31 cellular contexts compared by ENCODE assay signal in the genomic region with DNA sequence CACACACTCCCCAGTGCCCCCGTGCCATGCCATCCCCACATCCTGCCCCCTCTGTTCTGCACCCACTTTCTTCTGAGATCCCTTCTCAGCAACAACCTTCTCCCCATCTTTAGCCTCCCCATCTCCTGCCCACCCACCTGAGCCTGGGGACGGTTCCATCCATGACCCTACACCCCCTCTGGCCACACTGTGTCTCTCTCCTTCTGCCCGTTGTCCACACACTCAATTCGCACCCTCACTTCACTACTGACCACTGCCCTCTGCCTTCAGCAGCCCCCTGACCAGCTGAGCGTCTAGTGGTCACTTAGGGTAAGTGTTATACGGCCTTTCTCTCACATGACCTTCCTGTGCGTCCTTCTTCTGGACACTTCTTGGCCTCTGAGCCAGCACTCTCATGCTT. TPM values are rescaled to one million over a fixed set of nuclear protein-coding genes. Genes with fewer than 3 reads are reported as not detected.
A peak's percentile ranks its signal among the peaks of the same experiment; 100 is the strongest.
DNase-seq lines count a peak whose midpoint lies in the region; ATAC-seq and TF ChIP-seq lines count a peak whose summit lies in the region.
"Had no signal": no experiment of that assay in that cellular context is flagged by ENCODE, and none has a peak within 500 bp of the region (broad histone marks: within the 10 kb centered on the region; RNA-seq: fewer than 3 reads in every experiment).

No MANE protein-coding gene starts in this region.

- H3K4me1 Mint-ChIP-seq in CD8-positive, alpha-beta T cell (ENCODE audit: low read depth) = peaks cover 21% of the 10 kb centered on the region
- H3K4me1 Mint-ChIP-seq: activated T-helper 17 cell treated with anti-CD3 and anti-CD28 coated beads, Interleukin-2, amount 50 U/mL, for 72 hours had no signal

- no peak for ATAC-seq in CD8-positive, alpha-beta T cell
- no peak for ATAC-seq in HG03039 (IDR thresholded peaks at IDR 0.05; ENCODE audit: unreplicated experiment)
- ATAC-seq: activated CD4-positive, CD25-positive, alpha-beta regulatory T cell treated with anti-CD3 and anti-CD28 coated beads, Interleukin-2, amount 50 U/mL, for 24 hours; activated T-helper 17 cell treated with anti-CD3 and anti-CD28 coated beads, Interleukin-2, amount 50 U/mL, for 72 hours; gastroesophageal sphincter; naive thymus-derived CD4-positive, alpha-beta T cell; T-cell had no signal

- peaks cover 3 to 70% (median 44%) of the 10 kb centered on the region in 11 experiments; a peak in 16 of 22 replicates for H4K20me1 ChIP-seq in BLaER1 treated with 17β-estradiol and CSF1 and Interleukin-3, amounts not matched to agents 10 nM and 100 nM
- peaks cover 7% of the 10 kb centered on the region for H4K20me1 ChIP-seq in osteoblast (ENCODE audit: insufficient read depth, low read length)

- H3K4me3 ChIP-seq in BLaER1 treated with 17β-estradiol and CSF1 and Interleukin-3, amounts not matched to agents 10 nM and 100 nM = no peak overlapping the region
- H3K4me3 ChIP-seq in NT2/D1 (ENCODE audit: insufficient read length, low read depth) (no peak overlapping the region), esophagus squamous epithelium (no peak overlapping the region), osteoblast (ENCODE audit: insufficient read depth, low read length) (no peak overlapping the region)
- H3K4me3 ChIP-seq in CD8-positive, alpha-beta T cell (ENCODE audit: low read depth, low read length) = no peak overlapping the region
- H3K4me3 ChIP-seq: cardiac muscle cell, gastroesophageal sphincter, left lung, Peyer's patch, SJSA1, smooth muscle cell, upper lobe of left lung had no signal

- DNase-seq in NT2/D1 (ENCODE audit: low read depth, low spot score) = no peak
- no peak for DNase-seq in esophagus squamous epithelium (lab: John Stamatoyannopoulos, UW)
- DNase-seq in osteoblast (ENCODE audit: insufficient read length, low spot score, missing footprints) = peak; percentile 62
- DNase-seq in CD8-positive, alpha-beta T cell = no peak
- no peak for DNase-seq in Ammon's horn (ENCODE audit: low spot score)
- no peak for DNase-seq in central memory CD4-positive, alpha-beta T cell
- DNase-seq: activated CD4-positive, alpha-beta memory T cell treated with anti-CD3 and anti-CD28 coated beads, Interleukin-2, amount 10 ng/mL, durations not matched to agents 7 days and 5 days; anterior cingulate cortex; cortex of kidney; HFFc6; IMR-90; naive thymus-derived CD4-positive, alpha-beta T cell; NCI-H1092 treated with DMSO at 0.1 percent for 48 hours; NCI-H187; NCI-H524 treated with DMSO at 0.1 percent for 48 hours; Peyer's patch; stimulated activated CD4-positive, alpha-beta T cell treated with anti-CD3 and anti-CD28 coated beads, Interleukin-2, amount 100 ng/mL, for 24 hours; substantia nigra; T-cell; upper lobe of left lung had no signal

- no peaks in the 10 kb centered on the region for H3K9me3 ChIP-seq in BLaER1 treated with 17β-estradiol and CSF1 and Interleukin-3, amounts not matched to agents 10 nM and 100 nM (replicated peaks in 1 of 11)
- no peaks in the 10 kb centered on the region for H3K9me3 ChIP-seq in NT2/D1 (ENCODE audit: insufficient read depth, low read length)
- no peaks in the 10 kb centered on the region for H3K9me3 ChIP-seq in esophagus squamous epithelium
- H3K9me3 ChIP-seq in osteoblast (ENCODE audit: low read depth, low read length) = no peaks in the 10 kb centered on the region
- no peaks in the 10 kb centered on the region for H3K9me3 ChIP-seq in CD8-positive, alpha-beta T cell (ENCODE audit: low read length)
- H3K9me3 ChIP-seq: gastroesophageal sphincter, left lung, Peyer's patch, upper lobe of left lung had no signal

- peak overlapping the region in 3 of 11 experiments; percentile 15 to 52 (median 44); a peak in 3 of 22 replicates for H3K9ac ChIP-seq in BLaER1 treated with 17β-estradiol and CSF1 and Interleukin-3, amounts not matched to agents 10 nM and 100 nM
- peak overlapping the region; percentile 29 for H3K9ac ChIP-seq in NT2/D1 (ENCODE audit: insufficient read length, low read depth)

- CTCF ChIA-PET in CD8-positive, alpha-beta T cell (lab: Charles Lee) = no interaction called here

- H3K9me3 Mint-ChIP-seq in CD8-positive, alpha-beta T cell = no peaks in the 10 kb centered on the region
- H3K9me3 Mint-ChIP-seq: activated CD4-positive, alpha-beta memory T cell treated with anti-CD3 and anti-CD28 coated beads, Interleukin-2, amount 10 ng/mL, durations not matched to agents 7 days and 5 days; activated naive CD4-positive, alpha-beta T cell treated with anti-CD3 and anti-CD28 coated beads, Interleukin-2, amount 50 U/mL, for 24 hours; activated T-helper 17 cell treated with anti-CD3 and anti-CD28 coated beads, Interleukin-2, amount 50 U/mL, for 72 hours; HFFc6; mesothelial cell of epicardium; naive thymus-derived CD4-positive, alpha-beta T cell; T-cell had no signal

- POLR2A ChIA-PET in CD8-positive, alpha-beta T cell (lab: Charles Lee) = no interaction called here

- intact Hi-C loops in esophagus squamous epithelium (cut with DNase I) = no loop called here
- intact Hi-C loops in CD8-positive, alpha-beta T cell (cut with DNase I, micrococcal nuclease) = loop anchor here in 1 of 2 experiments (5.0 kb wide), 1 partner anchor 166 kb away; no protein-coding TSS in a partner anchor

- H3K4me2 ChIP-seq in BLaER1 treated with 17β-estradiol and CSF1 and Interleukin-3, amounts not matched to agents 10 nM and 100 nM = peak overlapping the region in 9 of 11 experiments; percentile 69 to 100 (median 99); a peak in 15 of 22 replicates
- H3K4me2 ChIP-seq in osteoblast (ENCODE audit: insufficient read depth, low read length) = no peak overlapping the region
- H3K4me2 ChIP-seq: smooth muscle cell had no signal

- H3K36me3 Mint-ChIP-seq in CD8-positive, alpha-beta T cell = no peaks in the 10 kb centered on the region
- H3K36me3 Mint-ChIP-seq: activated naive CD4-positive, alpha-beta T cell treated with anti-CD3 and anti-CD28 coated beads, Interleukin-2, amount 50 U/mL, for 24 hours; T-cell had no signal

- H3K4me1 ChIP-seq in BLaER1 treated with 17β-estradiol and CSF1 and Interleukin-3, amounts not matched to agents 10 nM and 100 nM = peaks cover 64 to 68% (median 65%) of the 10 kb centered on the region in 10 experiments
- H3K4me1 ChIP-seq in NT2/D1 (ENCODE audit: insufficient read depth, insufficient read length) = peaks cover 12% of the 10 kb centered on the region
- peaks cover 37 to 78% (median 48%) of the 10 kb centered on the region in 3 donors for H3K4me1 ChIP-seq in esophagus squamous epithelium
- peaks cover 6% of the 10 kb centered on the region for H3K4me1 ChIP-seq in osteoblast (ENCODE audit: insufficient read depth, low read length)
- peaks cover 20% of the 10 kb centered on the region for H3K4me1 ChIP-seq in CD8-positive, alpha-beta T cell (ENCODE audit: insufficient read depth, low read length)

- H3K4me3 Mint-ChIP-seq in CD8-positive, alpha-beta T cell = no peak overlapping the region
- H3K4me3 Mint-ChIP-seq: activated CD4-positive, alpha-beta memory T cell treated with anti-CD3 and anti-CD28 coated beads, Interleukin-2, amount 10 ng/mL, durations not matched to agents 7 days and 5 days; activated naive CD4-positive, alpha-beta T cell treated with anti-CD3 and anti-CD28 coated beads, Interleukin-2, amount 50 U/mL, for 24 hours; activated T-helper 17 cell treated with anti-CD3 and anti-CD28 coated beads, Interleukin-2, amount 50 U/mL, for 72 hours; HFFc6; mesothelial cell of epicardium; T-cell had no signal

- H2AFZ ChIP-seq in osteoblast (ENCODE audit: low read length) = no peak overlapping the region

- WGBS in esophagus squamous epithelium, 2 donors = 81 to 92% methylated on average over 6 to 7 of the region's 7 CpGs

- H3K79me2 ChIP-seq in osteoblast (ENCODE audit: insufficient read depth, low read length) = no peaks in the 10 kb centered on the region

- H3K27ac Mint-ChIP-seq in CD8-positive, alpha-beta T cell = no peak overlapping the region
- H3K27ac Mint-ChIP-seq: activated CD4-positive, alpha-beta memory T cell treated with anti-CD3 and anti-CD28 coated beads, Interleukin-2, amount 10 ng/mL, durations not matched to agents 7 days and 5 days; activated naive CD4-positive, alpha-beta T cell treated with anti-CD3 and anti-CD28 coated beads, Interleukin-2, amount 50 U/mL, for 24 hours; activated T-helper 17 cell treated with anti-CD3 and anti-CD28 coated beads, Interleukin-2, amount 50 U/mL, for 72 hours; HFFc6; mesothelial cell of epicardium; T-cell had no signal

- H3K27me3 ChIP-seq in BLaER1 treated with 17β-estradiol and CSF1 and Interleukin-3, amounts not matched to agents 10 nM and 100 nM = no peaks in the 10 kb centered on the region
- H3K27me3 ChIP-seq in NT2/D1 (ENCODE audit: insufficient read depth, insufficient read length) (peaks cover 52% of the 10 kb centered on the region), esophagus squamous epithelium (peaks cover 0 to 43% (median 0%) of the 10 kb centered on the region in 4 donors), osteoblast (ENCODE audit: insufficient read depth, low read length) (peaks cover 43% of the 10 kb centered on the region)
- H3K27me3 ChIP-seq in CD8-positive, alpha-beta T cell (ENCODE audit: insufficient read depth, low read length) = no peaks in the 10 kb centered on the region
- H3K27me3 ChIP-seq: Peyer's patch, upper lobe of left lung had no signal

- H3K36me3 ChIP-seq in BLaER1 treated with 17β-estradiol and CSF1 and Interleukin-3, amounts not matched to agents 10 nM and 100 nM = peaks cover 0 to 25% (median 8%) of the 10 kb centered on the region in 11 experiments; a peak in 10 of 22 replicates
- no peaks in the 10 kb centered on the region for H3K36me3 ChIP-seq in NT2/D1 (ENCODE audit: insufficient read depth, insufficient read length, low read length)
- peaks cover 0 to 32% (median 0%) of the 10 kb centered on the region in 3 donors for H3K36me3 ChIP-seq in esophagus squamous epithelium
- H3K36me3 ChIP-seq in osteoblast (ENCODE audit: insufficient read depth, low read length) = no peaks in the 10 kb centered on the region
- no peaks in the 10 kb centered on the region for H3K36me3 ChIP-seq in CD8-positive, alpha-beta T cell (ENCODE audit: insufficient read depth, low read length)
- H3K36me3 ChIP-seq: cardiac muscle cell, gastroesophageal sphincter, Peyer's patch, SJSA1 had no signal

- no peaks in the 10 kb centered on the region for H3K27me3 Mint-ChIP-seq in CD8-positive, alpha-beta T cell (ENCODE audit: low read depth)
- H3K27me3 Mint-ChIP-seq: activated CD4-positive, alpha-beta memory T cell treated with anti-CD3 and anti-CD28 coated beads, Interleukin-2, amount 10 ng/mL, durations not matched to agents 7 days and 5 days; activated naive CD4-positive, alpha-beta T cell treated with anti-CD3 and anti-CD28 coated beads, Interleukin-2, amount 50 U/mL, for 24 hours; activated T-helper 17 cell treated with anti-CD3 and anti-CD28 coated beads, Interleukin-2, amount 50 U/mL, for 72 hours; naive thymus-derived CD4-positive, alpha-beta T cell; T-cell had no signal

- TF ChIP-seq POLR2A in esophagus squamous epithelium (IDR thresholded peaks at IDR 0.05) = no peak

- TF ChIP-seq CTCF in esophagus squamous epithelium (IDR thresholded peaks at IDR 0.05) = no peak
- TF ChIP-seq CTCF in osteoblast (IDR thresholded peaks at IDR 0.05; ENCODE audit: extremely low read depth, low read depth, low read length) = no peak
- TF ChIP-seq CTCF in CD8-positive, alpha-beta T cell (IDR thresholded peaks at IDR 0.05) = no peak

- no peak overlapping the region for H3K27ac ChIP-seq in BLaER1 treated with 17β-estradiol and CSF1 and Interleukin-3, amounts not matched to agents 10 nM and 100 nM
- H3K27ac ChIP-seq in esophagus squamous epithelium = peak overlapping the region in 3 of 4 donors; percentile 85 to 96 (median 95)
- no peak overlapping the region for H3K27ac ChIP-seq in osteoblast (ENCODE audit: low read depth, low read length)
- no peak overlapping the region for H3K27ac ChIP-seq in CD8-positive, alpha-beta T cell (ENCODE audit: low read depth, low read length)
- H3K27ac ChIP-seq: cardiac muscle cell, gastroesophageal sphincter, SJSA1 had no signal

RNA-seq across cellular contexts. Expression of a gene that starts 6.1 kb away (rescaled TPM):
- total RNA-seq in esophagus squamous epithelium = 100 to 1,000 TPM in 2 of 4 donors, 10 to 100 TPM in 2; 37.7 to 146 (median 103) TPM
- 2.9 and 6.2 TPM in 2 replicates for total RNA-seq in osteoblast
- total RNA-seq in CD8-positive, alpha-beta T cell = 10 to 100 TPM; 31.3 to 37.6 TPM

Comparison
In these comparisons a context has a peak if more than half of its experiments do, and no peak if none do; other contexts are left out.
1. H3K27ac ChIP-seq: peak in esophagus squamous epithelium (3 of 4); none in BLaER1 treated with 17β-estradiol and CSF1 and Interleukin-3, amounts not matched to agents 10 nM and 100 nM (0 of 11), osteoblast (single experiment) and CD8-positive, alpha-beta T cell (single experiment).